9 cellular contexts compared by ENCODE assay signal in genomic region chr15:55221090-55222011, GRCh38. TPM values are rescaled to one million over a fixed set of nuclear protein-coding genes. Genes with fewer than 3 reads are reported as not detected.
A peak's percentile ranks its signal among the peaks of the same experiment; 100 is the strongest.
DNase-seq lines count a peak whose midpoint lies in the region; ATAC-seq and TF ChIP-seq lines count a peak whose summit lies in the region.
"Had no signal": no experiment of that assay in that cellular context is flagged by ENCODE, and none has a peak within 500 bp of the region (broad histone marks: within the 10 kb centered on the region; RNA-seq: fewer than 3 reads in every experiment).

No MANE protein-coding gene starts in this region.

- no peak for TF ChIP-seq POLR2A in gastroesophageal sphincter (IDR thresholded peaks at IDR 0.05)

- ATAC-seq in GM19324 (IDR thresholded peaks at IDR 0.05; ENCODE audit: low FRiP score, unreplicated experiment), result peak; percentile 37
- peak; percentile 80 for ATAC-seq in gastroesophageal sphincter

- TF ChIP-seq CTCF in BJ (IDR thresholded peaks at IDR 0.05; ENCODE audit: insufficient read depth, low read depth, low read length) (no peak), gastroesophageal sphincter (IDR thresholded peaks at IDR 0.05) (no peak)

- no peaks in the 10 kb centered on the region for H3K9me3 ChIP-seq in gastroesophageal sphincter

- H3K27ac ChIP-seq in gastroesophageal sphincter, result peak overlapping the region; percentile 30 to 52 (median 47)
- H3K27ac ChIP-seq: parathyroid adenoma had no signal

- CTCF ChIA-PET in BJ (lab: Yijun Ruan, JAX), result interaction anchor here (1.0 to 6.3 kb wide), 5 partner anchors 15 to 218 kb away, joined by 3 to 61 read pairs (median 4); no protein-coding TSS in a partner anchor

- H3K36me3 ChIP-seq in BJ (ENCODE audit: control insufficient read depth, insufficient read depth, low read length) (no peaks in the 10 kb centered on the region), gastroesophageal sphincter (peaks cover 0 to 54% of the 10 kb centered on the region in 2 donors)

- H3K4me3 ChIP-seq in BJ (ENCODE audit: low read depth, low read length) (no peak overlapping the region), gastroesophageal sphincter (no peak overlapping the region)

- 67 to 90% methylated on average over 2 to 3 of the region's 6 CpGs for WGBS in gastroesophageal sphincter (ENCODE audit: low coverage in 1 of 2), 2 donors

- POLR2A ChIA-PET in BJ (lab: Charles Lee), result interaction anchor here (0.6 kb wide), 2 partner anchors 97 to 984 kb away, joined by 3 to 4 read pairs; partner anchors contain the start of genes PIGB and PIGBOS1

- peaks cover 0 to 11% (median 0%) of the 10 kb centered on the region in 3 donors for H3K4me1 ChIP-seq in gastroesophageal sphincter
- H3K4me1 ChIP-seq: parathyroid adenoma had no signal

- TF ChIP-seq EP300 in gastroesophageal sphincter (IDR thresholded peaks at IDR 0.05), result no peak

- DNase-seq in BJ (ENCODE audit: low read depth) (peak; percentile 77), HuH-7.5 (ENCODE audit: low spot score) (peak; percentile 17), NCI-H774 (lab: John Stamatoyannopoulos, UW) (no peak), superior temporal gyrus (ENCODE audit: extremely low spot score) (no peak)
- DNase-seq in activated CD8-positive, alpha-beta memory T cell treated with anti-CD3 and anti-CD28 coated beads for 24 hours, result peak; percentile 73
- peak; percentile 16 for DNase-seq in stimulated activated CD8-positive, alpha-beta memory T cell treated with anti-CD3 and anti-CD28 coated beads, Interleukin-7, amount 100 ng/mL, for 24 hours (ENCODE audit: low read depth)

- no peaks in the 10 kb centered on the region for H3K27me3 ChIP-seq in BJ (ENCODE audit: control insufficient read depth, insufficient read depth, low read length)
- no peaks in the 10 kb centered on the region for H3K27me3 ChIP-seq in gastroesophageal sphincter

RNA-seq across cellular contexts. Expression of gene RSL24D1, which starts 24.6 kb away (rescaled TPM):
- 32.0 and 88.4 TPM in 2 replicates for polyA plus RNA-seq in BJ (2011; rRNA removed)
- polyA minus RNA-seq in BJ (2011; rRNA and poly(A)+ RNA removed), result 14.0 and 17.7 TPM in 2 replicates
- total RNA-seq in gastroesophageal sphincter, result 100 to 1,000 TPM in 1 of 4 donors, 10 to 100 TPM in 3; 50.1 to 103 (median 83.9) TPM

Comparison
In these comparisons a context has a peak if more than half of its experiments do, and no peak if none do; other contexts are left out.
1. DNase-seq: peak in BJ (single experiment), HuH-7.5 (single experiment), activated CD8-positive, alpha-beta memory T cell treated with anti-CD3 and anti-CD28 coated beads for 24 hours (single experiment) and stimulated activated CD8-positive, alpha-beta memory T cell treated with anti-CD3 and anti-CD28 coated beads, Interleukin-7, amount 100 ng/mL, for 24 hours (single experiment); none in NCI-H774 (single experiment) and superior temporal gyrus (single experiment).